In genomic region chr15:89030311-89030710, GRCh38 we compare ENCODE assay signal across 31 cellular contexts.
"Had no signal": no experiment of that assay in that cellular context is flagged by ENCODE, and none has a peak within 500 bp of the region (broad histone marks: within the 10 kb centered on the region; RNA-seq: fewer than 3 reads in every experiment).

No MANE protein-coding gene starts in this region.

- H3K27ac ChIP-seq: adrenal gland, body of pancreas, coronary artery, esophagus muscularis mucosa, left lung, lower lobe of right lung, pancreas, prostate gland, sigmoid colon, transverse colon, uterus had no signal

- H3K27me3 ChIP-seq: body of pancreas, esophagus muscularis mucosa, left lung, transverse colon, uterus had no signal

- H3K4me1 ChIP-seq: adrenal gland, body of pancreas, esophagus muscularis mucosa, left lung, lower lobe of right lung, pancreas, prostate gland, sigmoid colon, transverse colon, uterus had no signal

- DNase-seq: activated CD4-positive, alpha-beta memory T cell treated with anti-CD3 and anti-CD28 coated beads for 36 hours; activated CD4-positive, alpha-beta T cell treated with anti-CD3 and anti-CD28 coated beads, Interleukin-2, amount 10 ng/mL, durations not matched to agents 24 days and 14 days; activated CD4-positive, CD25-positive, alpha-beta regulatory T cell treated with anti-CD3 and anti-CD28 coated beads, Interleukin-2, amount 50 U/mL, for 72 hours; activated CD8-positive, alpha-beta memory T cell treated with anti-CD3 and anti-CD28 coated beads, Interleukin-2, amount 50 U/mL, for 4 hours; activated effector memory CD4-positive, alpha-beta T cell treated with anti-CD3 and anti-CD28 coated beads, Interleukin-2, amount 50 U/mL, for 16 hours; activated naive CD4-positive, alpha-beta T cell treated with anti-CD3 and anti-CD28 coated beads for 36 hours; activated naive CD8-positive, alpha-beta T cell treated with anti-CD3 and anti-CD28 coated beads for 36 hours; activated T-cell treated with anti-CD3 and anti-CD28 coated beads, Interleukin-2, amount 50 U/mL, for 1 hour; adrenal gland; body of pancreas; effector memory CD8-positive, alpha-beta T cell; foreskin melanocyte; left lung; lower lobe of right lung; mesendoderm; pancreas; retina; sigmoid colon; stimulated activated CD4-positive, alpha-beta T cell treated with anti-CD3 and anti-CD28 coated beads, Interleukin-1b, Interleukin-23, amount 100 ng/mL, for 48 hours; stimulated activated CD4-positive, alpha-beta T cell treated with anti-CD3 and anti-CD28 coated beads, Interleukin-4, amount 100 ng/mL, for 4 hours; stimulated activated naive CD4-positive, alpha-beta T cell; T-helper 2 cell; transverse colon; uterus had no signal

- H3K4me3 ChIP-seq: adrenal gland, body of pancreas, coronary artery, esophagus muscularis mucosa, left lung, lower lobe of right lung, pancreas, prostate gland, sigmoid colon, smooth muscle cell, transverse colon, uterus had no signal

- H3K9me3 Mint-ChIP-seq: activated CD4-positive, alpha-beta memory T cell treated with anti-CD3 and anti-CD28 coated beads for 36 hours; activated CD4-positive, alpha-beta T cell treated with anti-CD3 and anti-CD28 coated beads, Interleukin-2, amount 10 ng/mL, durations not matched to agents 24 days and 14 days; activated naive CD4-positive, alpha-beta T cell treated with anti-CD3 and anti-CD28 coated beads for 36 hours; activated naive CD8-positive, alpha-beta T cell treated with anti-CD3 and anti-CD28 coated beads for 36 hours; effector memory CD8-positive, alpha-beta T cell had no signal

- H3K27me3 Mint-ChIP-seq: activated CD4-positive, alpha-beta memory T cell treated with anti-CD3 and anti-CD28 coated beads for 36 hours had no signal

- H3K36me3 Mint-ChIP-seq: activated CD4-positive, alpha-beta memory T cell treated with anti-CD3 and anti-CD28 coated beads for 36 hours; activated naive CD8-positive, alpha-beta T cell treated with anti-CD3 and anti-CD28 coated beads for 36 hours had no signal

- H3K4me3 Mint-ChIP-seq: activated CD4-positive, alpha-beta memory T cell treated with anti-CD3 and anti-CD28 coated beads for 36 hours; activated CD4-positive, alpha-beta T cell treated with anti-CD3 and anti-CD28 coated beads, Interleukin-2, amount 10 ng/mL, durations not matched to agents 24 days and 14 days; activated naive CD4-positive, alpha-beta T cell treated with anti-CD3 and anti-CD28 coated beads for 36 hours; activated naive CD8-positive, alpha-beta T cell treated with anti-CD3 and anti-CD28 coated beads for 36 hours; activated T-helper 1 cell treated with anti-CD3 and anti-CD28 coated beads, Interleukin-12 subunit alpha, Interleukin-12 subunit beta, Interleukin-2, Interleukin-4 antibody, amounts not matched to agents 30 ng/mL and 10 ng/mL and 1 ng/mL, durations not matched to agents 14 hours and 24 hours and 36 hours; effector memory CD8-positive, alpha-beta T cell; nephron had no signal

- H3K27ac Mint-ChIP-seq: activated CD4-positive, alpha-beta memory T cell treated with anti-CD3 and anti-CD28 coated beads for 36 hours; activated CD4-positive, alpha-beta T cell treated with anti-CD3 and anti-CD28 coated beads, Interleukin-2, amount 10 ng/mL, durations not matched to agents 24 days and 14 days; activated naive CD4-positive, alpha-beta T cell treated with anti-CD3 and anti-CD28 coated beads for 36 hours; activated naive CD8-positive, alpha-beta T cell treated with anti-CD3 and anti-CD28 coated beads for 36 hours; activated T-helper 1 cell treated with anti-CD3 and anti-CD28 coated beads, Interleukin-12 subunit alpha, Interleukin-12 subunit beta, Interleukin-2, Interleukin-4 antibody, amounts not matched to agents 30 ng/mL and 10 ng/mL and 1 ng/mL, durations not matched to agents 14 hours and 24 hours and 36 hours; effector memory CD8-positive, alpha-beta T cell; nephron had no signal

- H3K9me3 ChIP-seq: adrenal gland, body of pancreas, left lung, lower lobe of right lung, pancreas, prostate gland, transverse colon, uterus had no signal

- H3K36me3 ChIP-seq: adrenal gland, esophagus muscularis mucosa, left lung, lower lobe of right lung, pancreas, prostate gland, sigmoid colon, transverse colon, uterus had no signal

- FAIRE-seq: endothelial cell of umbilical vein, pancreas had no signal

- ATAC-seq: body of pancreas; effector memory CD8-positive, alpha-beta T cell; left lung; lower lobe of right lung; pancreas had no signal
